In the genomic region with DNA sequence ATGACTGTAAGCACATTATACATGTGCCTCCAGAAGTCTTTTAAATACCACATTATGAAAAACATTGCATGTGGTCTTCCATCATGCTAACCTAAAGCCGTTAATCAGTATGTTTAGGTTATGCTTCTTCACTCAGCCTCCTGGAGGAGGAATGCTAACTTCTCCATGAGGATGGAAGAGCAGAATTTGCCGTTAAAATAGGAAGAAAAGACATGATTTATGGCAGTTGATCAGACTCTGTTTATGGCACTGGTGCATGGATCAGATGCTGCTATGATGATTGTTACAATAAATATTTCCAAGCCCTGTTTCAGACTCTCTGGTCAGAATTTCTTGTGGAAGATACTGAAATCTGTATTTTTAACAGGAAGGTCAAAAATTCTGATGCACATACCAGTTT, we compare ENCODE assay signal across 21 cellular contexts.
"Had no signal": no experiment of that assay in that cellular context is flagged by ENCODE, and none has a peak within 500 bp of the region (broad histone marks: within the 10 kb centered on the region; RNA-seq: fewer than 3 reads in every experiment).

No MANE protein-coding gene starts in this region.

- H3K4me1 Mint-ChIP-seq: mesothelial cell of epicardium, nephron progenitor cell had no signal

- H3K9me3 Mint-ChIP-seq: dendritic cell treated with granulocyte-macrophage colony-stimulating factor and Interleukin-4, amounts not matched to agents 40 ng/mL and 50 ng/mL, for 4 days had no signal

- H3K27me3 Mint-ChIP-seq: dendritic cell treated with granulocyte-macrophage colony-stimulating factor and Interleukin-4, amounts not matched to agents 40 ng/mL and 50 ng/mL, for 4 days; stimulated activated naive B cell treated with anti-CD40 and anti-IgM and Interleukin-4, amounts not matched to agents 10 μg/mL and 1 μg/mL and 100 μg/mL, for 72 hours had no signal

- H3K4me1 ChIP-seq: adrenal gland, lower lobe of right lung, upper lobe of right lung had no signal

- DNase-seq: activated CD4-positive, alpha-beta T cell treated with anti-CD3 and anti-CD28 coated beads for 1 hour; activated CD4-positive, alpha-beta T cell treated with anti-CD3 and anti-CD28 coated beads, Interleukin-2, amount 50 U/mL, for 4 hours; activated effector memory CD4-positive, alpha-beta T cell treated with anti-CD3 and anti-CD28 coated beads, Interleukin-2, amount 50 U/mL, for 16 hours; activated naive CD4-positive, alpha-beta T cell treated with anti-CD3 and anti-CD28 coated beads, Interleukin-2, amount 50 U/mL, for 16 hours; activated T-cell treated with anti-CD3 and anti-CD28 coated beads, Interleukin-2, amount 50 U/mL, for 72 hours; adrenal gland; effector memory CD4-positive, alpha-beta T cell; foreskin fibroblast; hypothalamus; islet precursor cell; lower lobe of right lung; nephron progenitor cell; nucleus accumbens; posterior cingulate gyrus; sigmoid colon; stimulated activated naive B cell treated with anti-CD40 and anti-IgM and Interleukin-4, amounts not matched to agents 10 μg/mL and 1 μg/mL and 100 μg/mL, for 72 hours; upper lobe of right lung; WERI-Rb-1 had no signal

- H3K27me3 ChIP-seq: adrenal gland, esophagus muscularis mucosa, sigmoid colon, upper lobe of right lung had no signal

- H3K27ac Mint-ChIP-seq: activated T-cell treated with anti-CD3 and anti-CD28 coated beads, Interleukin-2, amount 50 U/mL, for 72 hours; dendritic cell treated with granulocyte-macrophage colony-stimulating factor and Interleukin-4, amounts not matched to agents 40 ng/mL and 50 ng/mL, for 4 days; mesothelial cell of epicardium had no signal

- H3K36me3 ChIP-seq: adrenal gland, esophagus muscularis mucosa, lower lobe of right lung, sigmoid colon, WERI-Rb-1 had no signal

- H3K4me3 ChIP-seq: adrenal gland, esophagus muscularis mucosa, lower lobe of right lung, sigmoid colon, upper lobe of right lung had no signal

- H3K27ac ChIP-seq: adrenal gland, esophagus muscularis mucosa, lower lobe of right lung, sigmoid colon, upper lobe of right lung, WERI-Rb-1 had no signal

- ATAC-seq: activated T-cell treated with anti-CD3 and anti-CD28 coated beads, Interleukin-2, amount 50 U/mL, for 72 hours; lower lobe of right lung; stimulated activated naive B cell treated with anti-CD40 and anti-IgM and Interleukin-4, amounts not matched to agents 10 μg/mL and 1 μg/mL and 100 μg/mL, for 72 hours; upper lobe of right lung had no signal

- H3K9me3 ChIP-seq: adrenal gland, esophagus muscularis mucosa, lower lobe of right lung, sigmoid colon, upper lobe of right lung had no signal

- H3K4me3 Mint-ChIP-seq: activated T-cell treated with anti-CD3 and anti-CD28 coated beads, Interleukin-2, amount 50 U/mL, for 72 hours; dendritic cell treated with granulocyte-macrophage colony-stimulating factor and Interleukin-4, amounts not matched to agents 40 ng/mL and 50 ng/mL, for 4 days; mesothelial cell of epicardium; nephron progenitor cell; stimulated activated naive B cell treated with anti-CD40 and anti-IgM and Interleukin-4, amounts not matched to agents 10 μg/mL and 1 μg/mL and 100 μg/mL, for 72 hours had no signal
